Comparison of ENCODE assay signal across 9 cellular contexts in genomic region chr20:42483694-42484303, GRCh38.
DNase-seq lines count a peak whose midpoint lies in the region; ATAC-seq, FAIRE-seq and TF ChIP-seq lines count a peak whose summit lies in the region.
"Had no signal": no experiment of that assay in that cellular context is flagged by ENCODE, and none has a peak within 500 bp of the region (broad histone marks: within the 10 kb centered on the region; RNA-seq: fewer than 3 reads in every experiment).

No MANE protein-coding gene starts in this region.

- TF ChIP-seq CTCF in mucosa of descending colon (IDR thresholded peaks at IDR 0.05) = no peak

- DNase-seq in NCI-H1436 (lab: John Stamatoyannopoulos, UW) (peak; percentile 12), NCI-H1436 treated with DMSO at 0.1 percent for 48 hours (lab: John Stamatoyannopoulos, UW) (no peak), HK-2 (ENCODE audit: unreplicated experiment) (peak; percentile 10), mucosa of descending colon (peak in 2 of 3 donors; percentile 20 to 24), NCI-H345 (lab: John Stamatoyannopoulos, UW) (no peak), GM12891 (ENCODE audit: insufficient read length, low spot score) (no peak), NCI-H226 (no peak)
- DNase-seq in activated CD4-positive, alpha-beta T cell treated with anti-CD3 and anti-CD28 coated beads, Interleukin-2, amount 50 U/mL, for 48 hours = peak; percentile 9 to 11
- DNase-seq: cerebellar nuclear complex had no signal

- peak; percentile 49 for ATAC-seq in mucosa of descending colon

- no peak overlapping the region for H3K4me3 ChIP-seq in mucosa of descending colon

- H3K36me3 ChIP-seq in mucosa of descending colon (ENCODE audit: low read depth) = no peaks in the 10 kb centered on the region

- intact Hi-C loops in mucosa of descending colon (cut with DNase I, micrococcal nuclease) = no loop called here

- H3K4me1 ChIP-seq in mucosa of descending colon (ENCODE audit: low read depth) = no peaks in the 10 kb centered on the region

- no peak for FAIRE-seq in GM12891 (lab: Jason Lieb, UNC)

- H3K9me3 ChIP-seq in mucosa of descending colon = no peaks in the 10 kb centered on the region

- TF ChIP-seq POLR2A in GM12891 (IDR thresholded peaks at IDR 0.05; ENCODE audit: low read depth, low read length) = no peak

TF ChIP-seq in GM12891, 5 proteins besides CTCF, POLR2A, EP300 and RAD21:
- no peak for TF ChIP-seq POU2F2 (IDR thresholded peaks at IDR 0.05; ENCODE audit: low read depth, low read length)
- no peak for TF ChIP-seq TAF1 (IDR thresholded peaks at IDR 0.05; ENCODE audit: low read depth, low read length)
- no peak for TF ChIP-seq PAX5 (IDR thresholded peaks at IDR 0.05; ENCODE audit: insufficient read depth, low read length, severe bottlenecking)
- TF ChIP-seq POLR2AphosphoS5 (IDR thresholded peaks at IDR 0.05; ENCODE audit: low read depth, low read length) = no peak
- TF ChIP-seq SPI1 (IDR thresholded peaks at IDR 0.05; ENCODE audit: low read depth, low read length) = no peak

Comparison
In these comparisons a context has a peak if more than half of its experiments do, and no peak if none do; other contexts are left out.
1. DNase-seq: peak in NCI-H1436 (single experiment), HK-2 (single experiment), activated CD4-positive, alpha-beta T cell treated with anti-CD3 and anti-CD28 coated beads, Interleukin-2, amount 50 U/mL, for 48 hours (2 of 2) and mucosa of descending colon (2 of 3); none in NCI-H1436 treated with DMSO at 0.1 percent for 48 hours (single experiment), NCI-H345 (single experiment), GM12891 (single experiment) and NCI-H226 (single experiment).